ENCODE assay signal across 10 cellular contexts in the genomic region with DNA sequence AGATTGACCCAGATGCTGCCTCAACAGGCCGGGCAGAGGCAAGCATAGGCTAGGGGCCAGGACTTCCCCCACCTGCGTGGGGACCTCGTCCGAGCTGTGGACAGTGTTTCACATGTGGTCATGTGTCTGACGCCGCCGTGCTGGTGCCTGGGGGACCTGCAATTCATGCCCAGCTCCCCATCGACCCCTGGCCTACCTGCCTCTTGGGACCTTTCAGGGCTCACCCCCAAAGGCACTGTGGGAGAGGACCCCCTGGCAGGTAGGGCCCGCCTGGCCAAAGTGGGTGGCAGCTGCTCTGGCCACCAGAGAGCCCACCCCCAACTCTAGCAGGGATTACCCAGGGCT. TPM values are rescaled to one million over a fixed set of nuclear protein-coding genes. Genes with fewer than 3 reads are reported as not detected.
DNase-seq lines count a peak whose midpoint lies in the region; ATAC-seq, FAIRE-seq and TF ChIP-seq lines count a peak whose summit lies in the region.
"Had no signal": no experiment of that assay in that cellular context is flagged by ENCODE, and none has a peak within 500 bp of the region (broad histone marks: within the 10 kb centered on the region; RNA-seq: fewer than 3 reads in every experiment).

No MANE protein-coding gene starts in this region.

- H3K27me3 ChIP-seq in esophagus squamous epithelium (no peaks in the 10 kb centered on the region), psoas muscle (ENCODE audit: insufficient read depth in 3 of 3, low read length in 2 of 3) (no peaks in the 10 kb centered on the region), tibial nerve (no peaks in the 10 kb centered on the region)

- WGBS in esophagus squamous epithelium, 2 donors = no CpG with 5 or more reads among the region's 9 CpGs
- 24 to 51% (median 36%) methylated on average over 8 to 9 of the region's 9 CpGs for WGBS in psoas muscle, 3 donors
- 42 to 66% methylated on average over 6 to 9 of the region's 9 CpGs for WGBS in tibial nerve, 2 donors

- no TSS peak for BruUV-seq in OCI-LY7 (replicated peaks; lab: Mats Ljungman, UMichigan)

- H3K9me2 ChIP-seq in OCI-LY7 (ENCODE audit: insufficient read depth, low read length) = no peaks in the 10 kb centered on the region

- TF ChIP-seq POLR2A in GM12891 (IDR thresholded peaks at IDR 0.05; ENCODE audit: low read depth, low read length) (no peak), esophagus squamous epithelium (IDR thresholded peaks at IDR 0.05) (no peak), tibial nerve (IDR thresholded peaks at IDR 0.05) (no peak)

- no peaks in the 10 kb centered on the region for H3K9me3 ChIP-seq in OCI-LY7 (ENCODE audit: low read length)
- H3K9me3 ChIP-seq in esophagus squamous epithelium = no peaks in the 10 kb centered on the region
- H3K9me3 ChIP-seq in psoas muscle = no peaks in the 10 kb centered on the region
- H3K9me3 ChIP-seq in tibial nerve = no peaks in the 10 kb centered on the region

- CTCF ChIA-PET in OCI-LY7 (lab: Charles Lee; ENCODE audit: unreplicated experiment) = no interaction called here

- POLR2A ChIA-PET in OCI-LY7 (lab: Charles Lee) = no interaction called here

- H4K20me1 ChIP-seq in OCI-LY7 (ENCODE audit: insufficient read depth, low read length) = peaks cover 19% of the 10 kb centered on the region

- H3K4me2 ChIP-seq in OCI-LY7 (ENCODE audit: low read length) = peak overlapping the region; percentile 51

- intact Hi-C loops in OCI-LY7 (cut with micrococcal nuclease; ENCODE audit: unreplicated experiment) = no loop called here
- intact Hi-C loops in esophagus squamous epithelium (cut with DNase I) = no loop called here
- intact Hi-C loops in psoas muscle (cut with DNase I) = no loop called here

- H3K36me3 ChIP-seq in OCI-LY7 (ENCODE audit: insufficient read depth, low read length) = peaks cover 13% of the 10 kb centered on the region; the same call in 1 of the 2 replicates
- peaks cover 0 to 15% (median 4%) of the 10 kb centered on the region in 3 donors for H3K36me3 ChIP-seq in esophagus squamous epithelium
- peaks cover 0 to 21% of the 10 kb centered on the region in 2 donors for H3K36me3 ChIP-seq in psoas muscle (ENCODE audit: insufficient read depth in 1 of 2, low read depth in 1 of 2)
- peaks cover 0 to 18% (median 0%) of the 10 kb centered on the region in 3 donors for H3K36me3 ChIP-seq in tibial nerve

- TF ChIP-seq CTCF in OCI-LY7 (conservative IDR thresholded peaks at IDR 0.05; ENCODE audit: low read length) = no peak
- no peak for TF ChIP-seq CTCF in esophagus squamous epithelium (IDR thresholded peaks at IDR 0.05)
- no peak for TF ChIP-seq CTCF in psoas muscle (IDR thresholded peaks at IDR 0.05)
- TF ChIP-seq CTCF in tibial nerve (IDR thresholded peaks at IDR 0.05) = no peak
- no peak for TF ChIP-seq CTCF in foreskin fibroblast (IDR thresholded peaks at IDR 0.05; ENCODE audit: low read depth, low read length)

- no peak overlapping the region for H2AFZ ChIP-seq in OCI-LY7 (ENCODE audit: low read length)

- ATAC-seq in psoas muscle (no peak), GM21717 (IDR thresholded peaks at IDR 0.05; ENCODE audit: unreplicated experiment) (no peak), GM21447 (IDR thresholded peaks at IDR 0.05; ENCODE audit: unreplicated experiment) (no peak)
- ATAC-seq: PC-3 had no signal

- peak; percentile 57 for FAIRE-seq in GM12891 (lab: Jason Lieb, UNC)

- no peak overlapping the region for H3K4me3 ChIP-seq in OCI-LY7 (ENCODE audit: low read depth, low read length, poor library complexity, severe bottlenecking)
- H3K4me3 ChIP-seq in esophagus squamous epithelium = peak overlapping the region in 1 of 4 donors; percentile 15
- peak overlapping the region; percentile 19 for H3K4me3 ChIP-seq in psoas muscle
- no peak overlapping the region for H3K4me3 ChIP-seq in tibial nerve
- H3K4me3 ChIP-seq in foreskin fibroblast (ENCODE audit: low read depth in 1 of 2, low read length in 2 of 2) = no peak overlapping the region

- H3K27ac ChIP-seq in OCI-LY7 (ENCODE audit: low read depth, low read length, poor library complexity, severe bottlenecking) = peak overlapping the region; percentile 2
- H3K27ac ChIP-seq in esophagus squamous epithelium = peak overlapping the region; percentile 34 to 66 (median 40)
- peak overlapping the region; percentile 50 for H3K27ac ChIP-seq in psoas muscle
- H3K27ac ChIP-seq in tibial nerve = peak overlapping the region in 2 of 4 donors; percentile 70 to 75

- H3K4me1 ChIP-seq in OCI-LY7 (ENCODE audit: insufficient read depth, low read length, poor library complexity, severe bottlenecking) = peaks cover 43% of the 10 kb centered on the region
- peaks cover 32 to 56% (median 35%) of the 10 kb centered on the region in 3 donors for H3K4me1 ChIP-seq in esophagus squamous epithelium
- peaks cover 76% of the 10 kb centered on the region for H3K4me1 ChIP-seq in psoas muscle
- H3K4me1 ChIP-seq in tibial nerve = peaks cover 0 to 65% (median 19%) of the 10 kb centered on the region in 4 donors

- no peak for TF ChIP-seq EP300 in tibial nerve (IDR thresholded peaks at IDR 0.05)

- peaks cover 10% of the 10 kb centered on the region; the same call in 1 of the 2 replicates for H3K79me2 ChIP-seq in OCI-LY7 (ENCODE audit: insufficient read depth, low read depth, low read length)

- DNase-seq in GM12891 (ENCODE audit: insufficient read length, low spot score) (no peak), OCI-LY7 (ENCODE audit: low spot score) (no peak), esophagus squamous epithelium (lab: John Stamatoyannopoulos, UW) (no peak), psoas muscle (no peak), tibial nerve (ENCODE audit: low spot score in 2 of 2) (no peak), foreskin fibroblast (no peak)
- DNase-seq: T-helper 9 cell had no signal

TF ChIP-seq in GM12891, 5 proteins besides CTCF, POLR2A, EP300 and RAD21:
- no peak for TF ChIP-seq PAX5 (IDR thresholded peaks at IDR 0.05; ENCODE audit: insufficient read depth, low read length, severe bottlenecking)
- no peak for TF ChIP-seq POLR2AphosphoS5 (IDR thresholded peaks at IDR 0.05; ENCODE audit: low read depth, low read length)
- no peak for TF ChIP-seq TAF1 (IDR thresholded peaks at IDR 0.05; ENCODE audit: low read depth, low read length)
- no peak for TF ChIP-seq SPI1 (IDR thresholded peaks at IDR 0.05; ENCODE audit: low read depth, low read length)
- TF ChIP-seq POU2F2 (IDR thresholded peaks at IDR 0.05; ENCODE audit: low read depth, low read length) = no peak

RNA-seq across cellular contexts. Expression of a gene that starts 4.4 kb away (rescaled TPM):
- 7.1 TPM for polyA plus RNA-seq in GM12891 (2012; ENCODE audit: low read depth, missing spikeins)
- total RNA-seq in OCI-LY7 (2014; rRNA removed; shearing (Covaris generic)) = 5.3 and 7.5 TPM in 2 replicates
- total RNA-seq in OCI-LY7 (2022) (21.9 and 23.6 TPM in 2 replicates), esophagus squamous epithelium (10 to 100 TPM in 1 of 4 donors, 1 to 10 TPM in 3; 5.0 to 10.3 (median 8.7) TPM), psoas muscle (10 to 100 TPM; 15.7 to 37.3 (median 29.0) TPM), tibial nerve (10 to 100 TPM; 11.8 to 22.8 (median 16.3) TPM)
- polyA plus RNA-seq in psoas muscle = 10 to 100 TPM; 20.7 to 26.0 (median 23.2) TPM

RNA-seq across cellular contexts. Expression of a gene that starts 53.9 kb away (rescaled TPM):
- 4.7 TPM for polyA plus RNA-seq in GM12891 (2012; ENCODE audit: low read depth, missing spikeins)
- total RNA-seq in OCI-LY7 (2014; rRNA removed; shearing (Covaris generic)) = 14.4 and 15.1 TPM in 2 replicates
- total RNA-seq in OCI-LY7 (2022) (14.1 and 16.5 TPM in 2 replicates), esophagus squamous epithelium (1 to 10 TPM; 4.2 to 7.2 (median 5.7) TPM), psoas muscle (10 to 100 TPM in 1 of 4 donors, 1 to 10 TPM in 3; 1.7 to 26.8 (median 6.1) TPM), tibial nerve (10 to 100 TPM in 1 of 4 donors, 1 to 10 TPM in 3; 5.4 to 10.2 (median 6.8) TPM)
- polyA plus RNA-seq in psoas muscle = 10 to 100 TPM in 1 of 3 donors, 1 to 10 TPM in 2; 2.5 to 10.5 (median 9.2) TPM

RNA-seq across cellular contexts. Expression of a gene that starts 58.4 kb away (rescaled TPM):
- 55.7 TPM for polyA plus RNA-seq in GM12891 (2012; ENCODE audit: low read depth, missing spikeins)
- total RNA-seq in OCI-LY7 (2014; rRNA removed; shearing (Covaris generic)) = 7.5 and 13.6 TPM in 2 replicates
- total RNA-seq in OCI-LY7 (2022) = 37.1 and 44.1 TPM in 2 replicates
- 10 to 100 TPM in 1 of 4 donors, 1 to 10 TPM in 3; 4.1 to 11.8 (median 7.7) TPM for total RNA-seq in esophagus squamous epithelium
- 1 to 10 TPM in 3 of 4 donors, under 1 TPM in 1; 0.93 to 2.5 (median 1.7) TPM for total RNA-seq in psoas muscle
- polyA plus RNA-seq in psoas muscle = under 1 TPM; 0.44 to 0.52 (median 0.48) TPM
- 10 to 100 TPM in 2 of 4 donors, 1 to 10 TPM in 2; 6.9 to 18.0 (median 10.2) TPM for total RNA-seq in tibial nerve
